ENCODE assay signal across 11 cellular contexts in genomic region chr19:14585187-14585586, GRCh38. TPM values are rescaled to one million over a fixed set of nuclear protein-coding genes. Genes with fewer than 3 reads are reported as not detected.
DNase-seq lines count a peak whose midpoint lies in the region; ATAC-seq, FAIRE-seq and TF ChIP-seq lines count a peak whose summit lies in the region.
"Not testable (repeated sequence)": the region's sequence is repeated elsewhere in the genome, so short reads cannot be mapped to it uniquely, and the experiment has no call there.
"Had no signal": no experiment of that assay in that cellular context is flagged by ENCODE, and none has a peak within 500 bp of the region (broad histone marks: within the 10 kb centered on the region; RNA-seq: fewer than 3 reads in every experiment).

No MANE protein-coding gene starts in this region.

- not testable (repeated sequence) for H3K4me1 Mint-ChIP-seq in activated T-helper 1 cell treated with anti-CD3 and anti-CD28 coated beads, Interleukin-12 subunit alpha, Interleukin-12 subunit beta, Interleukin-2, Interleukin-4 antibody, amounts not matched to agents 30 ng/mL and 10 ng/mL and 1 ng/mL, durations not matched to agents 14 hours and 24 hours and 36 hours (ENCODE audit: low read depth)

- not testable (repeated sequence) for H3K36me3 Mint-ChIP-seq in activated T-helper 1 cell treated with anti-CD3 and anti-CD28 coated beads, Interleukin-12 subunit alpha, Interleukin-12 subunit beta, Interleukin-2, Interleukin-4 antibody, amounts not matched to agents 30 ng/mL and 10 ng/mL and 1 ng/mL, durations not matched to agents 14 hours and 24 hours and 36 hours (ENCODE audit: low read depth)

- ATAC-seq in GM19455 (IDR thresholded peaks at IDR 0.05; ENCODE audit: unreplicated experiment) = peak; percentile 57
- ATAC-seq in HG02759 (IDR thresholded peaks at IDR 0.05; ENCODE audit: unreplicated experiment) = peak; percentile 75
- ATAC-seq in HG03439 (IDR thresholded peaks at IDR 0.05; ENCODE audit: unreplicated experiment) = peak; percentile 69

- DNase-seq in RCC 7860 (ENCODE audit: low spot score) = peak; percentile 14
- DNase-seq in activated T-helper 1 cell treated with anti-CD3 and anti-CD28 coated beads, Interleukin-12 subunit alpha, Interleukin-12 subunit beta, Interleukin-2, Interleukin-4 antibody, amounts not matched to agents 30 ng/mL and 10 ng/mL and 1 ng/mL, durations not matched to agents 14 hours and 24 hours and 36 hours (ENCODE audit: low spot score) = peak; percentile 9
- DNase-seq in fibroblast of villous mesenchyme (ENCODE audit: low read depth) = peak; percentile 32
- DNase-seq in stimulated activated CD8-positive, alpha-beta memory T cell treated with anti-CD3 and anti-CD28 coated beads, Interleukin-4, amount 100 ng/mL, for 48 hours = peak; percentile 59

- H3K9me3 Mint-ChIP-seq in activated T-helper 1 cell treated with anti-CD3 and anti-CD28 coated beads, Interleukin-12 subunit alpha, Interleukin-12 subunit beta, Interleukin-2, Interleukin-4 antibody, amounts not matched to agents 30 ng/mL and 10 ng/mL and 1 ng/mL, durations not matched to agents 14 hours and 24 hours and 36 hours = not testable (repeated sequence)

- peak overlapping the region; percentile 40 for H3K27ac Mint-ChIP-seq in activated T-helper 1 cell treated with anti-CD3 and anti-CD28 coated beads, Interleukin-12 subunit alpha, Interleukin-12 subunit beta, Interleukin-2, Interleukin-4 antibody, amounts not matched to agents 30 ng/mL and 10 ng/mL and 1 ng/mL, durations not matched to agents 14 hours and 24 hours and 36 hours

- FAIRE-seq in RCC 7860 (lab: Jason Lieb, UNC) = not testable (repeated sequence)

- H3K4me3 ChIP-seq in GM08714 (ENCODE audit: low read length) = peak overlapping the region; percentile 87; the same call in 1 of the 2 replicates
- not testable (repeated sequence) for H3K4me3 ChIP-seq in fibroblast of villous mesenchyme (ENCODE audit: low read depth, low read length)

- H3K27me3 Mint-ChIP-seq in activated T-helper 1 cell treated with anti-CD3 and anti-CD28 coated beads, Interleukin-12 subunit alpha, Interleukin-12 subunit beta, Interleukin-2, Interleukin-4 antibody, amounts not matched to agents 30 ng/mL and 10 ng/mL and 1 ng/mL, durations not matched to agents 14 hours and 24 hours and 36 hours (ENCODE audit: insufficient read depth) = not testable (repeated sequence)

- H3K4me3 Mint-ChIP-seq in activated T-helper 1 cell treated with anti-CD3 and anti-CD28 coated beads, Interleukin-12 subunit alpha, Interleukin-12 subunit beta, Interleukin-2, Interleukin-4 antibody, amounts not matched to agents 30 ng/mL and 10 ng/mL and 1 ng/mL, durations not matched to agents 14 hours and 24 hours and 36 hours = not testable (repeated sequence)

- intact Hi-C loops in activated T-helper 1 cell treated with anti-CD3 and anti-CD28 coated beads, Interleukin-12 subunit alpha, Interleukin-12 subunit beta, Interleukin-2, Interleukin-4 antibody, amounts not matched to agents 30 ng/mL and 10 ng/mL and 1 ng/mL, durations not matched to agents 14 hours and 24 hours and 36 hours (cut with micrococcal nuclease) = not testable (repeated sequence)

- TF ChIP-seq CTCF in fibroblast of villous mesenchyme (IDR thresholded peaks at IDR 0.05; ENCODE audit: insufficient read depth, low read depth, low read length) = not testable (repeated sequence)

RNA-seq across cellular contexts. Expression of gene CLEC17A, which starts 2.3 kb away (rescaled TPM):
- 0.13 TPM in 1 of 2 replicates, not detected in the other for total RNA-seq in activated T-helper 1 cell treated with anti-CD3 and anti-CD28 coated beads, Interleukin-12 subunit alpha, Interleukin-12 subunit beta, Interleukin-2, Interleukin-4 antibody, amounts not matched to agents 30 ng/mL and 10 ng/mL and 1 ng/mL, durations not matched to agents 14 hours and 24 hours and 36 hours
- not detected in 2 replicates for total RNA-seq in fibroblast of villous mesenchyme
- total RNA-seq: H1, myocyte, PC-9 had no signal

RNA-seq across cellular contexts. Expression of gene NDUFB7, which starts 13.3 kb away (rescaled TPM):
- total RNA-seq in activated T-helper 1 cell treated with anti-CD3 and anti-CD28 coated beads, Interleukin-12 subunit alpha, Interleukin-12 subunit beta, Interleukin-2, Interleukin-4 antibody, amounts not matched to agents 30 ng/mL and 10 ng/mL and 1 ng/mL, durations not matched to agents 14 hours and 24 hours and 36 hours = 131 and 133 TPM in 2 replicates
- total RNA-seq in fibroblast of villous mesenchyme = 216 and 357 TPM in 2 replicates

RNA-seq across cellular contexts. Expression of gene TECR, which starts 55.8 kb away (rescaled TPM):
- 110 and 120 TPM in 2 replicates for total RNA-seq in activated T-helper 1 cell treated with anti-CD3 and anti-CD28 coated beads, Interleukin-12 subunit alpha, Interleukin-12 subunit beta, Interleukin-2, Interleukin-4 antibody, amounts not matched to agents 30 ng/mL and 10 ng/mL and 1 ng/mL, durations not matched to agents 14 hours and 24 hours and 36 hours
- 27.4 and 32.0 TPM in 2 replicates for total RNA-seq in fibroblast of villous mesenchyme

Comparison
In these comparisons a context has a peak if more than half of its experiments do, and no peak if none do; other contexts are left out.
1. DNase-seq: peak in every context shown above with its lines; median percentile 59 in stimulated activated CD8-positive, alpha-beta memory T cell treated with anti-CD3 and anti-CD28 coated beads, Interleukin-4, amount 100 ng/mL, for 48 hours; 32 in fibroblast of villous mesenchyme; 14 in RCC 7860; 9 in activated T-helper 1 cell treated with anti-CD3 and anti-CD28 coated beads, Interleukin-12 subunit alpha, Interleukin-12 subunit beta, Interleukin-2, Interleukin-4 antibody, amounts not matched to agents 30 ng/mL and 10 ng/mL and 1 ng/mL, durations not matched to agents 14 hours and 24 hours and 36 hours.